1 cellular context compared by ENCODE assay signal in the genomic region with DNA sequence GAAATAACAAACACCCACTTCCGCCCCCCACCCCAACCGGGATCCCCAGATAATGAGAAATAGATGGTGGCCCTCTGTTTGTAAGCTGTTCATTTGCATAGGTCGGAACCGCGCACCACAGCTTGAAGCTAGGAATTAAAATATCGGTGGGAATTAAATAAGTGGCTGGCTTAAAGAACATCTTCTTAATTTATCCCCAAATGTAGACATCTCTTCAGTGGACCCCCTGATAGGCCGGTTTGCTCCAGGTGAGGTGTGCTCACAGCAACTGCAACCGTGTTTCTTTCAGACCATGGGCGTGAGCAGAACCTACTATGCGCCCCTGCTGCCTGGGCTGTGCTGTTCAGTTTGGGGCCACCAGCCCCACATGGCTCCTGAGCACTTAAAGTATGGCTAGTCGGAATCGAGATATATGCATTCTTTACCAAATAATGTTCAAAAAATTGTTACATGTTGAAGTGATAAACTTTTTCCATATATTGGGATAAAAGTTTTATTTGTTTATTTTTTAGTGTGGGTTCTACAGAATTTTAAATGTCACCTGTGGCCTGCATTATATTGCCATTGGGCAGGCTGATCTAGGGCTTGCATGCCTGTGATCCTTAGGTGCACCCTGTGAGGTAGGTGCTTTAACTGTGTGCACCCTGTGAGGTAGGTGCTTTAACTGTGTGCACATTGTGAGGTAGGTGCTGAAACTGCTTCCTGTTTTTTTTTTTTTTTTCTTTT.
TF ChIP-seq lines count a peak whose summit lies in the region.

No MANE protein-coding gene starts in this region.

TF ChIP-seq in K562, 482 proteins besides CTCF, POLR2A, EP300 and RAD21 (continued from another document):
- no peak for TF ChIP-seq ILF3 (IDR thresholded peaks at IDR 0.05; ENCODE audit: borderline replicate concordance)
- no peak for TF ChIP-seq ZNF133 (CRISPR knock-in tag; IDR thresholded peaks at IDR 0.05)
- TF ChIP-seq NFATC3 (IDR thresholded peaks at IDR 0.05) = no peak
- no peak for TF ChIP-seq ZNF41 (CRISPR knock-in tag; conservative IDR thresholded peaks at IDR 0.05)
- TF ChIP-seq SPI1 (IDR thresholded peaks at IDR 0.05; ENCODE audit: borderline replicate concordance, low read depth, low read length) = 0 out of 2 replicates have a peak, but pooled peaks have one; percentile 29
- TF ChIP-seq BMI1 (IDR thresholded peaks at IDR 0.05; ENCODE audit: low read length) = no peak
- 0 out of 2 replicates have a peak, but pooled peaks have one; percentile 12 for TF ChIP-seq BRD4 (IDR thresholded peaks at IDR 0.05)
